In genomic region chr3:99659965-99660364, GRCh38 we compare ENCODE assay signal across 13 cellular contexts. TPM values are rescaled to one million over a fixed set of nuclear protein-coding genes. Genes with fewer than 3 reads are reported as not detected.
DNase-seq lines count a peak whose midpoint lies in the region; ATAC-seq and TF ChIP-seq lines count a peak whose summit lies in the region.
"Had no signal": no experiment of that assay in that cellular context is flagged by ENCODE, and none has a peak within 500 bp of the region (broad histone marks: within the 10 kb centered on the region; RNA-seq: fewer than 3 reads in every experiment).

No MANE protein-coding gene starts in this region.

- peak overlapping the region; percentile 98 for H3K27ac ChIP-seq in ACC112 (ENCODE audit: low read depth, low read length)
- H3K27ac ChIP-seq in gastroesophageal sphincter, result peak overlapping the region in 2 of 4 donors; percentile 61 to 63
- peak overlapping the region in 1 of 4 donors; percentile 52 for H3K27ac ChIP-seq in esophagus muscularis mucosa (replicated peaks in 1 of 4)
- peak overlapping the region in 1 of 2 donors; percentile 6 for H3K27ac ChIP-seq in uterus
- H3K27ac ChIP-seq in mesendoderm (ENCODE audit: low read depth, low read length), result no peak overlapping the region

- H3K9ac ChIP-seq in mesendoderm (ENCODE audit: low read length), result no peak overlapping the region

- no peaks in the 10 kb centered on the region for H3K27me3 ChIP-seq in ACC112 (ENCODE audit: insufficient read depth, low read length)
- no peaks in the 10 kb centered on the region for H3K27me3 ChIP-seq in gastroesophageal sphincter
- no peaks in the 10 kb centered on the region for H3K27me3 ChIP-seq in esophagus muscularis mucosa
- H3K27me3 ChIP-seq in uterus, result no peaks in the 10 kb centered on the region
- no peaks in the 10 kb centered on the region for H3K27me3 ChIP-seq in mesendoderm (ENCODE audit: insufficient read depth, low read length, poor library complexity)

- TF ChIP-seq EP300 in gastroesophageal sphincter (IDR thresholded peaks at IDR 0.05) (peak; percentile 61), esophagus muscularis mucosa (IDR thresholded peaks at IDR 0.05) (no peak)

- no peak overlapping the region for H3K23ac ChIP-seq in mesendoderm (ENCODE audit: low read length)

- H3K36me3 ChIP-seq in ACC112 (ENCODE audit: insufficient read depth, low read length) (peaks cover 9% of the 10 kb centered on the region; the same call in 1 of the 2 replicates), gastroesophageal sphincter (no peaks in the 10 kb centered on the region), esophagus muscularis mucosa (no peaks in the 10 kb centered on the region), uterus (no peaks in the 10 kb centered on the region), mesendoderm (ENCODE audit: control insufficient read depth, insufficient read depth, low read length) (no peaks in the 10 kb centered on the region)

- peak; percentile 52 for ATAC-seq in gastroesophageal sphincter
- ATAC-seq: stimulated activated memory B cell treated with anti-CD40 and anti-IgM and Interleukin-4, amounts not matched to agents 10 μg/mL and 1 μg/mL and 100 μg/mL, for 72 hours had no signal

- TF ChIP-seq POLR2A in gastroesophageal sphincter (IDR thresholded peaks at IDR 0.05) (no peak), esophagus muscularis mucosa (IDR thresholded peaks at IDR 0.05; ENCODE audit: low read depth) (no peak), uterus (IDR thresholded peaks at IDR 0.05) (no peak)

- no peak overlapping the region for H4K8ac ChIP-seq in mesendoderm (ENCODE audit: low read depth, low read length)

- H3K9me3 ChIP-seq in gastroesophageal sphincter (no peaks in the 10 kb centered on the region), esophagus muscularis mucosa (no peaks in the 10 kb centered on the region), uterus (no peaks in the 10 kb centered on the region)

- H3K4me3 ChIP-seq in ACC112 (ENCODE audit: low read depth, low read length), result peak overlapping the region; percentile 12; the same call in 1 of the 2 replicates
- no peak overlapping the region for H3K4me3 ChIP-seq in gastroesophageal sphincter
- H3K4me3 ChIP-seq in esophagus muscularis mucosa, result no peak overlapping the region
- H3K4me3 ChIP-seq in uterus, result no peak overlapping the region
- no peak overlapping the region for H3K4me3 ChIP-seq in mesendoderm (ENCODE audit: low read length)

- H3K56ac ChIP-seq in mesendoderm (ENCODE audit: low read length), result no peak overlapping the region

- peak; percentile 87 for DNase-seq in amniotic epithelial cell (ENCODE audit: low read depth)
- peak; percentile 58 for DNase-seq in pulmonary artery endothelial cell (ENCODE audit: low read depth, low spot score)
- DNase-seq in esophagus muscularis mucosa (ENCODE audit: extremely low spot score), result no peak
- no peak for DNase-seq in uterus
- no peak for DNase-seq in DMS53 (lab: John Stamatoyannopoulos, UW)
- DNase-seq in mesendoderm, result no peak
- DNase-seq: caudate nucleus; COR-L47; NK-92 treated with Interleukin-12 subunit alpha and Interleukin-12 subunit beta, amount 100 ng/mL, for 24 hours; retina had no signal

- H2BK5ac ChIP-seq in mesendoderm (ENCODE audit: low read length), result no peak overlapping the region

- H3K4me2 ChIP-seq in mesendoderm (ENCODE audit: low read length), result no peak overlapping the region

- H4K5ac ChIP-seq in mesendoderm (ENCODE audit: low read length), result no peak overlapping the region

- TF ChIP-seq CTCF in gastroesophageal sphincter (IDR thresholded peaks at IDR 0.05), result no peak
- TF ChIP-seq CTCF in esophagus muscularis mucosa (IDR thresholded peaks at IDR 0.05), result no peak
- TF ChIP-seq CTCF in uterus (IDR thresholded peaks at IDR 0.05), result no peak

- WGBS in gastroesophageal sphincter (ENCODE audit: low coverage in 1 of 2), 2 donors, result 62 to 68% methylated on average over 4 of the region's 4 CpGs
- 62% methylated on average over 4 of the region's 4 CpGs for WGBS in esophagus muscularis mucosa
- no CpG with 5 or more reads among the region's 4 CpGs for WGBS in mesendoderm (ENCODE audit: extremely low coverage, insufficient coverage, low lambda C conversion rate)

- no peak overlapping the region for H2BK120ac ChIP-seq in mesendoderm (ENCODE audit: low read depth, low read length)

- H3K4ac ChIP-seq in mesendoderm (ENCODE audit: low read depth, low read length), result no peak overlapping the region

- no peak overlapping the region for H2AFZ ChIP-seq in ACC112 (ENCODE audit: low read length, unreplicated experiment)

- H3K18ac ChIP-seq in mesendoderm (ENCODE audit: low read length), result no peak overlapping the region

- H3K4me1 ChIP-seq in ACC112 (ENCODE audit: control insufficient read depth, insufficient read depth, low read length, unreplicated experiment) (peaks cover 86% of the 10 kb centered on the region), gastroesophageal sphincter (peaks cover 0 to 22% (median 5%) of the 10 kb centered on the region in 3 donors), esophagus muscularis mucosa (peaks cover 11 to 37% (median 25%) of the 10 kb centered on the region in 4 donors), uterus (no peaks in the 10 kb centered on the region), mesendoderm (ENCODE audit: control insufficient read depth, low read depth, low read length) (no peaks in the 10 kb centered on the region)

- H2AK5ac ChIP-seq in mesendoderm (ENCODE audit: low read length), result no peak overlapping the region

- H3K79me1 ChIP-seq in mesendoderm (ENCODE audit: low read length), result no peaks in the 10 kb centered on the region

- H3K79me2 ChIP-seq in ACC112 (ENCODE audit: control insufficient read depth, insufficient read depth, low read length, unreplicated experiment) (peaks cover 81% of the 10 kb centered on the region), mesendoderm (ENCODE audit: control insufficient read depth, insufficient read depth, low read length) (no peaks in the 10 kb centered on the region)

- intact Hi-C loops in esophagus muscularis mucosa (cut with DNase I), result no loop called here
- intact Hi-C loops in uterus (cut with DNase I; ENCODE audit: low total_unique reads), result no loop called here

- H2BK15ac ChIP-seq in mesendoderm (replicated peaks; ENCODE audit: low read depth), result no peak overlapping the region

RNA-seq across cellular contexts. Expression of gene COL8A1, which starts 21.6 kb away (rescaled TPM):
- total RNA-seq in gastroesophageal sphincter (100 to 1,000 TPM in 2 of 4 donors, 10 to 100 TPM in 2; 20.3 to 136 (median 80.1) TPM), pulmonary artery endothelial cell (251 and 873 TPM in 2 replicates), esophagus muscularis mucosa (100 to 1,000 TPM in 1 of 4 donors, 10 to 100 TPM in 3; 31.5 to 139 (median 71.4) TPM), uterus (10 to 100 TPM in 3 of 4 donors, 1 to 10 TPM in 1; 2.6 to 30.9 (median 18.0) TPM)
- 0.20 TPM for polyA plus RNA-seq in mesendoderm (2013, experiment 1 of 2)
- polyA plus RNA-seq in mesendoderm (2013, experiment 2 of 2), result 0.24 TPM

Comparison
In these comparisons a context has a peak if more than half of its experiments do, and no peak if none do; other contexts are left out.
1. DNase-seq: peak in amniotic epithelial cell (single experiment) and pulmonary artery endothelial cell (single experiment); none in esophagus muscularis mucosa (single experiment), uterus (0 of 2), DMS53 (single experiment) and mesendoderm (single experiment).